In genomic region chr9:136754626-136755284, GRCh38 we compare ENCODE assay signal across 20 cellular contexts. TPM values are rescaled to one million over a fixed set of nuclear protein-coding genes. Genes with fewer than 3 reads are reported as not detected.
A peak's percentile ranks its signal among the peaks of the same experiment; 100 is the strongest.
DNase-seq lines count a peak whose midpoint lies in the region; ATAC-seq, FAIRE-seq and TF ChIP-seq lines count a peak whose summit lies in the region.
"Had no signal": no experiment of that assay in that cellular context is flagged by ENCODE, and none has a peak within 500 bp of the region (broad histone marks: within the 10 kb centered on the region; RNA-seq: fewer than 3 reads in every experiment).

No MANE protein-coding gene starts in this region.

- peaks cover 0 to 12% (median 0%) of the 10 kb centered on the region in 11 experiments; a peak in 2 of 22 replicates for H4K20me1 ChIP-seq in BLaER1 treated with 17β-estradiol and CSF1 and Interleukin-3, amounts not matched to agents 10 nM and 100 nM
- H4K20me1 ChIP-seq in K562 (replicated peaks; ENCODE audit: control insufficient read depth, insufficient read depth, low read length) = no peaks in the 10 kb centered on the region

- H3K27ac Mint-ChIP-seq in naive B cell = peak overlapping the region in 2 of 6 donors; percentile 90 to 94
- H3K27ac Mint-ChIP-seq in activated naive CD8-positive, alpha-beta T cell treated with anti-CD3 and anti-CD28 coated beads for 36 hours = no peak overlapping the region
- no peak overlapping the region for H3K27ac Mint-ChIP-seq in MCF 10A (ENCODE audit: low read depth, unreplicated experiment)
- H3K27ac Mint-ChIP-seq: CD8-positive, alpha-beta T cell had no signal

- no peak overlapping the region for H3K4me3 ChIP-seq in BLaER1 treated with 17β-estradiol and CSF1 and Interleukin-3, amounts not matched to agents 10 nM and 100 nM
- H3K4me3 ChIP-seq in K562 = no peak overlapping the region
- H3K4me3 ChIP-seq: GM23248, MG63 had no signal

- H3K27me3 Mint-ChIP-seq in naive B cell = no peaks in the 10 kb centered on the region
- peaks cover 23% of the 10 kb centered on the region for H3K27me3 Mint-ChIP-seq in activated naive CD8-positive, alpha-beta T cell treated with anti-CD3 and anti-CD28 coated beads for 36 hours
- H3K27me3 Mint-ChIP-seq in MCF 10A (ENCODE audit: insufficient read depth, unreplicated experiment) = peaks cover 15% of the 10 kb centered on the region

- intact Hi-C loops in K562 (cut with micrococcal nuclease) (no loop called here), MCF 10A (cut with micrococcal nuclease) (no loop called here)

- WGBS in K562 (ENCODE audit: insufficient coverage, low coverage, missing lambda C conversion rate) = 66% methylated on average over 23 of the region's 23 CpGs

- no peak for FAIRE-seq in K562 (lab: Jason Lieb, UNC)
- FAIRE-seq: D721Med, GM12891, GM18507 had no signal

- CTCF ChIA-PET in K562 (lab: Yijun Ruan, JAX; ENCODE audit: low intra/inter-chr PET ratio) (no interaction called here), MCF 10A (lab: Yijun Ruan, JAX) (interaction anchor here (0.5 to 1.5 kb wide), 2 partner anchors 12 to 28 kb away, joined by 3 to 6 read pairs; no protein-coding TSS in a partner anchor)

- H3K36me3 Mint-ChIP-seq in naive B cell = peaks cover 8 to 21% of the 10 kb centered on the region in 2 donors
- H3K36me3 Mint-ChIP-seq in activated naive CD8-positive, alpha-beta T cell treated with anti-CD3 and anti-CD28 coated beads for 36 hours = peaks cover 8% of the 10 kb centered on the region
- H3K36me3 Mint-ChIP-seq in MCF 10A (ENCODE audit: insufficient read depth, unreplicated experiment) = no peaks in the 10 kb centered on the region
- H3K36me3 Mint-ChIP-seq: CD8-positive, alpha-beta T cell had no signal

- H3K4me2 ChIP-seq in BLaER1 treated with 17β-estradiol and CSF1 and Interleukin-3, amounts not matched to agents 10 nM and 100 nM = peak overlapping the region; percentile 38 to 85 (median 66)
- no peak overlapping the region for H3K4me2 ChIP-seq in K562 (ENCODE audit: insufficient read depth, low read length)

- H3K36me3 ChIP-seq in BLaER1 treated with 17β-estradiol and CSF1 and Interleukin-3, amounts not matched to agents 10 nM and 100 nM = no peaks in the 10 kb centered on the region; a peak in 2 of 22 replicates
- no peaks in the 10 kb centered on the region for H3K36me3 ChIP-seq in K562 (ENCODE audit: control insufficient read depth, insufficient read depth, low read length)
- H3K36me3 ChIP-seq: BE2C, MG63 had no signal

- peaks cover 6 to 29% (median 17%) of the 10 kb centered on the region in 7 donors for H3K9me3 Mint-ChIP-seq in naive B cell
- peaks cover 24% of the 10 kb centered on the region for H3K9me3 Mint-ChIP-seq in activated naive CD8-positive, alpha-beta T cell treated with anti-CD3 and anti-CD28 coated beads for 36 hours
- peaks cover 15% of the 10 kb centered on the region for H3K9me3 Mint-ChIP-seq in MCF 10A (ENCODE audit: unreplicated experiment)

- BruUV-seq in K562 (replicated peaks; lab: Mats Ljungman, UMichigan) (no TSS peak), MCF 10A (replicated peaks; lab: Mats Ljungman, UMichigan) (no TSS peak)

- peak overlapping the region in 4 of 11 experiments; percentile 15 to 46 (median 26); a peak in 8 of 22 replicates for H3K27ac ChIP-seq in BLaER1 treated with 17β-estradiol and CSF1 and Interleukin-3, amounts not matched to agents 10 nM and 100 nM
- no peak overlapping the region for H3K27ac ChIP-seq in K562 (ENCODE audit: extremely low read depth, low read depth, low read length)
- H3K27ac ChIP-seq: 22Rv1, GM23248 had no signal

- H3K9ac ChIP-seq in BLaER1 treated with 17β-estradiol and CSF1 and Interleukin-3, amounts not matched to agents 10 nM and 100 nM = peak overlapping the region in 6 of 11 experiments; percentile 24 to 61 (median 44); a peak in 11 of 22 replicates
- no peak overlapping the region for H3K9ac ChIP-seq in K562 (ENCODE audit: insufficient read depth in 1 of 2, low read depth in 2 of 2, low read length in 2 of 2)
- H3K9ac ChIP-seq: GM23248 had no signal

- H3K4me1 ChIP-seq in BLaER1 treated with 17β-estradiol and CSF1 and Interleukin-3, amounts not matched to agents 10 nM and 100 nM = peaks cover 38 to 68% (median 67%) of the 10 kb centered on the region in 10 experiments
- H3K4me1 ChIP-seq in K562 (replicated peaks in 1 of 2; ENCODE audit: control insufficient read depth in 2 of 2, insufficient read depth in 2 of 2, low read length in 2 of 2) = peaks cover 0 to 45% of the 10 kb centered on the region in 2 experiments; a peak in 3 of 5 replicates

- no peak for TF ChIP-seq EP300 in K562 (IDR thresholded peaks at IDR 0.05; ENCODE audit: low read length)

- no peaks in the 10 kb centered on the region for H3K9me1 ChIP-seq in K562 (ENCODE audit: control insufficient read depth, insufficient read depth, low read length)

- TF ChIP-seq CTCF in K562 (IDR thresholded peaks at IDR 0.05 in 2 of 3, conservative IDR thresholded peaks at IDR 0.05 in 1 of 3; ENCODE audit: insufficient read depth in 2 of 3, low read depth in 1 of 3, low read length in 3 of 3) (no peak), MCF 10A (IDR thresholded peaks at IDR 0.05; ENCODE audit: unreplicated experiment) (no peak)

- peaks cover 33 to 41% (median 36%) of the 10 kb centered on the region in 11 experiments for H3K9me3 ChIP-seq in BLaER1 treated with 17β-estradiol and CSF1 and Interleukin-3, amounts not matched to agents 10 nM and 100 nM (replicated peaks in 1 of 11)
- peaks cover 13% of the 10 kb centered on the region for H3K9me3 ChIP-seq in K562 (replicated peaks; ENCODE audit: control insufficient read depth, insufficient read depth, low read depth, low read length)
- H3K9me3 ChIP-seq: BE2C had no signal

- H2AFZ ChIP-seq in K562 (ENCODE audit: low read depth, low read length) = no peak overlapping the region
- H2AFZ ChIP-seq: GM23248 had no signal

- no peak for TF ChIP-seq RAD21 in K562 (CRISPR knock-in tag; conservative IDR thresholded peaks at IDR 0.05 in 1 of 2, IDR thresholded peaks at IDR 0.05 in 1 of 2)

- no peaks in the 10 kb centered on the region for H3K79me2 ChIP-seq in K562 (ENCODE audit: control insufficient read depth, insufficient read depth, low read length)

- in situ Hi-C loops in K562 (cut with MboI) = no loop called here

- POLR2A ChIA-PET in K562 (lab: Yijun Ruan, JAX) (interaction anchor here (0.6 to 0.8 kb wide), 2 partner anchors 28 to 31 kb away, joined by 3 to 4 read pairs; no protein-coding TSS in a partner anchor), MCF 10A (lab: Yijun Ruan, JAX) (interaction anchor here (0.9 kb wide), 1 partner anchor 10 kb away, joined by 3 read pairs; no protein-coding TSS in a partner anchor)

- H3K4me3 Mint-ChIP-seq in naive B cell = peak overlapping the region in 7 of 8 donors; percentile 22 to 96 (median 47)
- H3K4me3 Mint-ChIP-seq in activated naive CD8-positive, alpha-beta T cell treated with anti-CD3 and anti-CD28 coated beads for 36 hours = no peak overlapping the region
- H3K4me3 Mint-ChIP-seq in MCF 10A (ENCODE audit: unreplicated experiment) = no peak overlapping the region
- H3K4me3 Mint-ChIP-seq: CD8-positive, alpha-beta T cell had no signal

- DNase-seq in DMS53 (lab: John Stamatoyannopoulos, UW) = peak; percentile 58
- no peak for DNase-seq in DMS53 treated with DMSO at 0.1 percent for 48 hours (lab: John Stamatoyannopoulos, UW; ENCODE audit: unreplicated experiment)
- DNase-seq in K562 (ENCODE audit: extremely low read depth in 1 of 4, low spot score in 3 of 4) = no peak
- DNase-seq in naive B cell = no peak
- DNase-seq in activated naive CD8-positive, alpha-beta T cell treated with anti-CD3 and anti-CD28 coated beads for 36 hours = no peak
- no peak for DNase-seq in MCF 10A (ENCODE audit: unreplicated experiment)
- no peak for DNase-seq in globus pallidus (ENCODE audit: low spot score)
- DNase-seq: BE2C; CD8-positive, alpha-beta T cell; DND-41; GF-D8; GM23248; MG63; NCI-H446 had no signal

- H3K4me1 Mint-ChIP-seq in naive B cell (peaks cover 27 to 68% (median 53%) of the 10 kb centered on the region in 3 donors), MCF 10A (ENCODE audit: insufficient read depth, unreplicated experiment) (no peaks in the 10 kb centered on the region)
- peaks cover 3% of the 10 kb centered on the region for H3K4me1 Mint-ChIP-seq in activated naive CD8-positive, alpha-beta T cell treated with anti-CD3 and anti-CD28 coated beads for 36 hours

- ATAC-seq in K562 (0 out of 3 replicates have a peak, but pooled peaks have one; percentile 8), naive B cell (ENCODE audit: low read depth in 2 of 2) (peak in 1 of 2 donors; percentile 6)
- ATAC-seq: CD8-positive, alpha-beta T cell had no signal

- TF ChIP-seq POLR2A in K562 (conservative IDR thresholded peaks at IDR 0.05) = no peak

- peaks cover 0 to 53% (median 9%) of the 10 kb centered on the region in 11 experiments; a peak in 11 of 22 replicates for H3K27me3 ChIP-seq in BLaER1 treated with 17β-estradiol and CSF1 and Interleukin-3, amounts not matched to agents 10 nM and 100 nM
- H3K27me3 ChIP-seq in K562 (ENCODE audit: control insufficient read depth in 2 of 2, insufficient read depth in 2 of 2, low read length in 2 of 2) = no peaks in the 10 kb centered on the region
- H3K27me3 ChIP-seq: BE2C, MG63 had no signal

RNA-seq across cellular contexts. Expression of gene LCN8, which starts 3.3 kb away (rescaled TPM):
- 0.14 TPM in 1 of 2 replicates, not detected in the other for total RNA-seq in K562 (2011; cell fraction: chromatin; rRNA removed; ENCODE audit: low replicate concordance)
- total RNA-seq in K562 (2011; cell fraction: nucleolus; rRNA removed) = not detected in 2 replicates
- not detected in 2 replicates for total RNA-seq in K562 (2011; cell fraction: nucleoplasm; rRNA removed)
- total RNA-seq in K562 (2014; rRNA removed) (not detected in 2 replicates), K562 (2014; rRNA removed; fragmentation: Illumina TruSeq; extraction: Trizol) (not detected in 2 replicates), K562 (2015; rRNA removed; fragmentation: Illumina TruSeq; extraction: Trizol) (not detected in 2 replicates), K562 (2021) (not detected in 2 replicates), MCF 10A (2022) (not detected in 2 replicates)
- polyA plus RNA-seq in K562 (2011; rRNA removed) (not detected in 2 replicates), K562 (2014; fragmentation: Illumina TruSeq; extraction: Trizol) (not detected in 2 replicates), K562 (2014; fragmentation: Nextera tagmentation; extraction: Ambion mirVana) (not detected), K562 (2014; rRNA removed) (not detected in 2 replicates), naive B cell (ENCODE audit: low read depth in 6 of 6) (10 to 100 TPM in 2 of 6 donors, under 1 TPM in 3, not detected in 1; 0.39 to 69.1 (median 0.73) TPM)
- polyA plus RNA-seq in K562 (2011; cell fraction: cytosol; rRNA removed) = not detected in 2 replicates
- polyA plus RNA-seq in K562 (2011; cell fraction: nucleus; rRNA removed) = not detected in 2 replicates
- not detected in 2 replicates for polyA plus RNA-seq in K562 (2012)
- not detected in 2 replicates for polyA minus RNA-seq in K562 (2011; rRNA and poly(A)+ RNA removed)
- polyA minus RNA-seq in K562 (2011; cell fraction: cytosol; rRNA and poly(A)+ RNA removed) = not detected in 2 replicates
- polyA minus RNA-seq in K562 (2011; cell fraction: nucleus; rRNA and poly(A)+ RNA removed) = not detected in 2 replicates
- total RNA-seq in activated naive CD8-positive, alpha-beta T cell treated with anti-CD3 and anti-CD28 coated beads for 36 hours = not detected
- total RNA-seq: CD8-positive, alpha-beta T cell; GM23248 had no signal
- polyA plus RNA-seq: AG04450, GM23248 had no signal

RNA-seq across cellular contexts. Expression of gene LCN6, which starts 6.4 kb away (rescaled TPM):
- total RNA-seq in K562 (2011; cell fraction: chromatin; rRNA removed; ENCODE audit: low replicate concordance) = 0.86 TPM in 1 of 2 replicates, not detected in the other
- total RNA-seq in K562 (2011; cell fraction: nucleolus; rRNA removed) = 0.67 and 1.6 TPM in 2 replicates
- 0.81 TPM in 1 of 2 replicates, not detected in the other for total RNA-seq in K562 (2011; cell fraction: nucleoplasm; rRNA removed)
- 0.45 and 0.57 TPM in 2 replicates for total RNA-seq in K562 (2014; rRNA removed)
- total RNA-seq in K562 (2014; rRNA removed; fragmentation: Illumina TruSeq; extraction: Trizol) = 0.33 TPM in 1 of 2 replicates, not detected in the other
- not detected in 2 replicates for total RNA-seq in K562 (2015; rRNA removed; fragmentation: Illumina TruSeq; extraction: Trizol)
- total RNA-seq in K562 (2021) = not detected in 2 replicates
- polyA plus RNA-seq in K562 (2011; rRNA removed) = 0.42 TPM in 1 of 2 replicates, not detected in the other
- polyA plus RNA-seq in K562 (2011; cell fraction: cytosol; rRNA removed) = 0.98 TPM in 1 of 2 replicates, not detected in the other
- 4.3 TPM in 1 of 2 replicates, not detected in the other for polyA plus RNA-seq in K562 (2011; cell fraction: nucleus; rRNA removed)
- 0.12 TPM in 1 of 2 replicates, not detected in the other for polyA plus RNA-seq in K562 (2012)
- not detected in 2 replicates for polyA plus RNA-seq in K562 (2014; fragmentation: Illumina TruSeq; extraction: Trizol)
- under 1 TPM in 1 of 2 experiments, not detected in 1; 0.10 TPM for polyA plus RNA-seq in K562 (2014; fragmentation: Nextera tagmentation; extraction: Ambion mirVana)
- 2.2 TPM in 1 of 2 replicates, not detected in the other for polyA plus RNA-seq in K562 (2014; rRNA removed)
- not detected in 2 replicates for polyA minus RNA-seq in K562 (2011; rRNA and poly(A)+ RNA removed)
- polyA minus RNA-seq in K562 (2011; cell fraction: cytosol; rRNA and poly(A)+ RNA removed) = not detected in 2 replicates
- polyA minus RNA-seq in K562 (2011; cell fraction: nucleus; rRNA and poly(A)+ RNA removed) = not detected in 2 replicates
- polyA plus RNA-seq in naive B cell (ENCODE audit: low read depth in 6 of 6) = not detected
- not detected for total RNA-seq in activated naive CD8-positive, alpha-beta T cell treated with anti-CD3 and anti-CD28 coated beads for 36 hours
- total RNA-seq in MCF 10A (2022) = not detected in 2 replicates
- total RNA-seq: CD8-positive, alpha-beta T cell; GM23248 had no signal
- polyA plus RNA-seq: AG04450, GM23248 had no signal

RNA-seq across cellular contexts. Expression of gene LCN15, which starts 9.6 kb away (rescaled TPM):
- total RNA-seq in K562 (2011; cell fraction: chromatin; rRNA removed; ENCODE audit: low replicate concordance) = 0.37 TPM in 1 of 2 replicates, not detected in the other
- 0.13 and 0.33 TPM in 2 replicates for total RNA-seq in K562 (2011; cell fraction: nucleolus; rRNA removed)
- total RNA-seq in K562 (2011; cell fraction: nucleoplasm; rRNA removed) = 0.22 and 0.38 TPM in 2 replicates
- total RNA-seq in K562 (2014; rRNA removed) (not detected in 2 replicates), K562 (2014; rRNA removed; fragmentation: Illumina TruSeq; extraction: Trizol) (not detected in 2 replicates), K562 (2015; rRNA removed; fragmentation: Illumina TruSeq; extraction: Trizol) (not detected in 2 replicates), K562 (2021) (not detected in 2 replicates), MCF 10A (2022) (not detected in 2 replicates)
- polyA plus RNA-seq in K562 (2011; rRNA removed) (0.11 TPM in 1 of 2 replicates, not detected in the other), K562 (2014; fragmentation: Illumina TruSeq; extraction: Trizol) (not detected in 2 replicates), K562 (2014; fragmentation: Nextera tagmentation; extraction: Ambion mirVana) (not detected), K562 (2014; rRNA removed) (0.13 and 0.66 TPM in 2 replicates), naive B cell (ENCODE audit: low read depth in 6 of 6) (under 1 TPM in 1 of 6 donors, not detected in 5; 0.09 TPM)
- 0.15 and 0.18 TPM in 2 replicates for polyA plus RNA-seq in K562 (2011; cell fraction: cytosol; rRNA removed)
- polyA plus RNA-seq in K562 (2011; cell fraction: nucleus; rRNA removed) = 0.30 and 0.37 TPM in 2 replicates
- polyA plus RNA-seq in K562 (2012) = 0.24 TPM in 1 of 2 replicates, not detected in the other
- polyA minus RNA-seq in K562 (2011; rRNA and poly(A)+ RNA removed) = not detected in 2 replicates
- polyA minus RNA-seq in K562 (2011; cell fraction: cytosol; rRNA and poly(A)+ RNA removed) = not detected in 2 replicates
- 0.11 TPM in 1 of 2 replicates, not detected in the other for polyA minus RNA-seq in K562 (2011; cell fraction: nucleus; rRNA and poly(A)+ RNA removed)
- total RNA-seq in activated naive CD8-positive, alpha-beta T cell treated with anti-CD3 and anti-CD28 coated beads for 36 hours = not detected
- total RNA-seq: CD8-positive, alpha-beta T cell; GM23248 had no signal
- polyA plus RNA-seq: AG04450, GM23248 had no signal

RNA-seq across cellular contexts. Expression of gene LCN10, which starts 12.0 kb away (rescaled TPM):
- 0.44 TPM in 1 of 2 replicates, not detected in the other for total RNA-seq in K562 (2011; cell fraction: chromatin; rRNA removed; ENCODE audit: low replicate concordance)
- total RNA-seq in K562 (2011; cell fraction: nucleolus; rRNA removed) = 0.17 and 0.26 TPM in 2 replicates
- total RNA-seq in K562 (2011; cell fraction: nucleoplasm; rRNA removed) = 0.44 TPM in 1 of 2 replicates, not detected in the other
- total RNA-seq in K562 (2014; rRNA removed) (0.12 TPM in 1 of 2 replicates, not detected in the other), K562 (2014; rRNA removed; fragmentation: Illumina TruSeq; extraction: Trizol) (not detected in 2 replicates), K562 (2015; rRNA removed; fragmentation: Illumina TruSeq; extraction: Trizol) (0.11 TPM in 1 of 2 replicates, not detected in the other), K562 (2021) (0.29 TPM in 1 of 2 replicates, not detected in the other), MCF 10A (2022) (not detected in 2 replicates)
- polyA plus RNA-seq in K562 (2011; rRNA removed) (0.11 and 0.14 TPM in 2 replicates), K562 (2014; fragmentation: Illumina TruSeq; extraction: Trizol) (0.11 and 0.21 TPM in 2 replicates), K562 (2014; fragmentation: Nextera tagmentation; extraction: Ambion mirVana) (under 1 TPM in 1 of 2 experiments, not detected in 1; 0.10 TPM), K562 (2014; rRNA removed) (0.16 TPM in 1 of 2 replicates, not detected in the other), naive B cell (ENCODE audit: low read depth in 6 of 6) (10 to 100 TPM; 46.1 to 86.0 (median 65.3) TPM)
- 0.35 and 0.42 TPM in 2 replicates for polyA plus RNA-seq in K562 (2011; cell fraction: cytosol; rRNA removed)
- 0.10 and 1.1 TPM in 2 replicates for polyA plus RNA-seq in K562 (2011; cell fraction: nucleus; rRNA removed)
- 0.14 TPM in 1 of 2 replicates, not detected in the other for polyA plus RNA-seq in K562 (2012)
- polyA minus RNA-seq in K562 (2011; rRNA and poly(A)+ RNA removed) = 0.14 TPM in 1 of 2 replicates, not detected in the other
- not detected in 2 replicates for polyA minus RNA-seq in K562 (2011; cell fraction: cytosol; rRNA and poly(A)+ RNA removed)
- polyA minus RNA-seq in K562 (2011; cell fraction: nucleus; rRNA and poly(A)+ RNA removed) = 0.40 TPM in 1 of 2 replicates, not detected in the other
- 1 to 10 TPM; 5.4 to 6.1 TPM for total RNA-seq in activated naive CD8-positive, alpha-beta T cell treated with anti-CD3 and anti-CD28 coated beads for 36 hours
- total RNA-seq: GM23248 had no signal
- polyA plus RNA-seq: AG04450, GM23248 had no signal

RNA-seq across cellular contexts. Expression of gene TMEM141, which starts 36.4 kb away (rescaled TPM):
- 14.3 and 58.8 TPM in 2 replicates for total RNA-seq in K562 (2011; cell fraction: chromatin; rRNA removed; ENCODE audit: low replicate concordance)
- total RNA-seq in K562 (2011; cell fraction: nucleolus; rRNA removed) = 81.7 and 85.9 TPM in 2 replicates
- total RNA-seq in K562 (2011; cell fraction: nucleoplasm; rRNA removed) = 50.0 and 50.2 TPM in 2 replicates
- total RNA-seq in K562 (2014; rRNA removed) = 113 and 143 TPM in 2 replicates
- 36.2 and 53.6 TPM in 2 replicates for total RNA-seq in K562 (2014; rRNA removed; fragmentation: Illumina TruSeq; extraction: Trizol)
- 68.9 and 69.5 TPM in 2 replicates for total RNA-seq in K562 (2015; rRNA removed; fragmentation: Illumina TruSeq; extraction: Trizol)
- total RNA-seq in K562 (2021) = 78.7 and 94.7 TPM in 2 replicates
- 74.8 and 80.1 TPM in 2 replicates for polyA plus RNA-seq in K562 (2011; rRNA removed)
- 132 and 164 TPM in 2 replicates for polyA plus RNA-seq in K562 (2011; cell fraction: cytosol; rRNA removed)
- 87.8 and 100 TPM in 2 replicates for polyA plus RNA-seq in K562 (2011; cell fraction: nucleus; rRNA removed)
- polyA plus RNA-seq in K562 (2012) = 76.7 and 87.0 TPM in 2 replicates
- 110 and 112 TPM in 2 replicates for polyA plus RNA-seq in K562 (2014; fragmentation: Illumina TruSeq; extraction: Trizol)
- 10 to 100 TPM; 21.5 to 35.8 TPM for polyA plus RNA-seq in K562 (2014; fragmentation: Nextera tagmentation; extraction: Ambion mirVana)
- polyA plus RNA-seq in K562 (2014; rRNA removed) = 123 and 134 TPM in 2 replicates
- polyA minus RNA-seq in K562 (2011; rRNA and poly(A)+ RNA removed) = 10.4 and 13.4 TPM in 2 replicates
- polyA minus RNA-seq in K562 (2011; cell fraction: cytosol; rRNA and poly(A)+ RNA removed) = 13.7 and 16.5 TPM in 2 replicates
- 31.6 and 42.7 TPM in 2 replicates for polyA minus RNA-seq in K562 (2011; cell fraction: nucleus; rRNA and poly(A)+ RNA removed)
- polyA plus RNA-seq in naive B cell (ENCODE audit: low read depth in 6 of 6) = 10 to 100 TPM; 29.3 to 47.7 (median 35.7) TPM
- total RNA-seq in activated naive CD8-positive, alpha-beta T cell treated with anti-CD3 and anti-CD28 coated beads for 36 hours = 10 to 100 TPM; 49.3 to 49.6 TPM
- 56.0 and 70.4 TPM in 2 replicates for total RNA-seq in MCF 10A (2022)

Comparison
In these comparisons a context has a peak if more than half of its experiments do, and no peak if none do; other contexts are left out.
1. H3K9ac ChIP-seq: peak in BLaER1 treated with 17β-estradiol and CSF1 and Interleukin-3, amounts not matched to agents 10 nM and 100 nM (6 of 11); none in K562 (0 of 2).
2. H3K4me3 Mint-ChIP-seq: peak in naive B cell (7 of 8); none in activated naive CD8-positive, alpha-beta T cell treated with anti-CD3 and anti-CD28 coated beads for 36 hours (single experiment) and MCF 10A (single experiment).